Comparison of ENCODE assay signal across 1 cellular context in genomic region chr5:177603631-177604030, GRCh38.
TF ChIP-seq lines count a peak whose summit lies in the region.

No MANE protein-coding gene starts in this region.

TF ChIP-seq in K562, 482 proteins besides CTCF, POLR2A, EP300 and RAD21:
- TF ChIP-seq ZNF232 (CRISPR knock-in tag; IDR thresholded peaks at IDR 0.05) (no peak), MAX (CRISPR knock-in tag; IDR thresholded peaks at IDR 0.05) (0 out of 2 replicates have a peak, but pooled peaks have one; percentile 4), ATF1 (CRISPR knock-in tag; IDR thresholded peaks at IDR 0.05) (no peak), ATF1 (tag; IDR thresholded peaks at IDR 0.05) (no peak), TAF15 (IDR thresholded peaks at IDR 0.05; ENCODE audit: low read depth, low read length) (no peak), NFIC (IDR thresholded peaks at IDR 0.05) (peak; percentile 48), KAT2B (IDR thresholded peaks at IDR 0.05; ENCODE audit: low read depth, low read length) (no peak)
